In the genomic region with DNA sequence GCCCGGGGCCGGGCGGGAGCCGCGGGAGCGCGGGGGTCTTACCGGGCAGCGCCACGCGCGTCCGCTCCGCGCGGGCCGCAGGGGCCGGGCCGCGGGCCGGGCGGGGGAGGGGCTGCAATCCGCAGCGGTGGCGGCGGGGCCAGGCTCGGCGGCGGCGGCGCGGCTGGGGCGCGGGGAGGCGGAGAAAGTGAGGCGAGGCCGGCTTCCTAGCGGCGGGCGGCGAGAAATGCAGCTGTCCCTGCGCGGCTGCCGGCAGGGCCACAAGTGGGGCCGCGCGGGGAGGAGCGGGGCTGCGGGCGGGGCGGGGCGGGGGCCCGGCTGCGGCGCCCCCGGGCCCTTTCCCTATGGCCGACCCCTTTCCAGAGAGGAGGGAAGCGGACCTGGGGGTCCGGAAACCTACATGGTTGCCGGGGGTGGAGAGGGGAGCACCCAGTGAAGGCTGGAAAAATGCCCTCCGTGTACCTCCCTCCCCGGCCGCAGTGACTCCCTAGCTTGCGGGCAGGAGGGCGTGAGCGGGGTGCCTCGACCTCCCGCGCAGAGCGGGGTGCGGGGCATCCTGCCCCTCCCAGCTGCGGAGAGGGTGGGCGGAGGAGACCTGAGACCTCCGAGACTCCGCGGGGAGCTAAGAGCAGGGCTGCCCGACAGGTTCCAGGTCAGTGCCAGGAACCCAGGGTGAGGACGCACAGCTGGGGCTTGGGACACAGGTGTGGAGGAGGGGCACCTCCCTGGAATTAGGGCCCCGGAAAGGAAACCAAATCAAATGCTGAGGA, we compare ENCODE assay signal across 8 cellular contexts. TPM values are rescaled to one million over a fixed set of nuclear protein-coding genes. Genes with fewer than 3 reads are reported as not detected.
DNase-seq lines count a peak whose midpoint lies in the region; ATAC-seq, FAIRE-seq and TF ChIP-seq lines count a peak whose summit lies in the region.

A gene with protein sequence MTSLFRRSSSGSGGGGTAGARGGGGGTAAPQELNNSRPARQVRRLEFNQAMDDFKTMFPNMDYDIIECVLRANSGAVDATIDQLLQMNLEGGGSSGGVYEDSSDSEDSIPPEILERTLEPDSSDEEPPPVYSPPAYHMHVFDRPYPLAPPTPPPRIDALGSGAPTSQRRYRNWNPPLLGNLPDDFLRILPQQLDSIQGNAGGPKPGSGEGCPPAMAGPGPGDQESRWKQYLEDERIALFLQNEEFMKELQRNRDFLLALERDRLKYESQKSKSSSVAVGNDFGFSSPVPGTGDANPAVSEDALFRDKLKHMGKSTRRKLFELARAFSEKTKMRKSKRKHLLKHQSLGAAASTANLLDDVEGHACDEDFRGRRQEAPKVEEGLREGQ (minus strand): TSS at position 230 of the 770 bp plus-strand sequence. CDS start 69,848 bp downstream, outside the sequence.

- no peaks in the 10 kb centered on the region for H3K79me2 ChIP-seq in K562 (ENCODE audit: control insufficient read depth, insufficient read depth, low read length)

- in situ Hi-C loops in K562 (cut with MboI): no loop called here

- H3K9me1 ChIP-seq in K562 (ENCODE audit: control insufficient read depth, insufficient read depth, low read length): no peaks in the 10 kb centered on the region

- POLR2A ChIA-PET in K562 (lab: Yijun Ruan, JAX): interaction anchor here (0.7 to 0.8 kb wide), 3 partner anchors 11 to 84 kb away, joined by 3 to 4 read pairs (median 3); no protein-coding TSS in a partner anchor

- 5% methylated on average over 23 of the region's 79 CpGs for WGBS in K562 (ENCODE audit: insufficient coverage, low coverage, missing lambda C conversion rate)

- no peak for FAIRE-seq in K562 (lab: Jason Lieb, UNC)

- TF ChIP-seq RAD21 in K562 (CRISPR knock-in tag; conservative IDR thresholded peaks at IDR 0.05 in 1 of 2, IDR thresholded peaks at IDR 0.05 in 1 of 2): no peak

- TF ChIP-seq CTCF in K562 (IDR thresholded peaks at IDR 0.05 in 2 of 3, conservative IDR thresholded peaks at IDR 0.05 in 1 of 3; ENCODE audit: insufficient read depth in 2 of 3, low read depth in 1 of 3, low read length in 3 of 3): peak in 2 of 3 experiments; percentile 40 to 63; a peak in 4 of 6 replicates

- CTCF ChIA-PET in K562 (lab: Yijun Ruan, JAX; ENCODE audit: low intra/inter-chr PET ratio): no interaction called here

- no peak within 1 kb of the TSS for H3K27ac ChIP-seq in K562 (ENCODE audit: extremely low read depth, low read depth, low read length)

- no peak for TF ChIP-seq EP300 in K562 (IDR thresholded peaks at IDR 0.05; ENCODE audit: low read length)

- intact Hi-C loops in K562 (cut with micrococcal nuclease): no loop called here
- intact Hi-C loops in sciatic nerve (cut with DNase I): no loop called here

- H3K4me2 ChIP-seq in K562 (ENCODE audit: insufficient read depth, low read length): peak within 1 kb of the TSS; percentile 72

- H3K36me3 ChIP-seq in K562 (ENCODE audit: control insufficient read depth, insufficient read depth, low read length): no peaks in the 10 kb centered on the region

- H3K4me3 ChIP-seq in K562: peak within 1 kb of the TSS; percentile 55
- peak within 1 kb of the TSS; percentile 50 for H3K4me3 ChIP-seq in iPS-11a (ENCODE audit: low read depth, low read length)

- H3K27me3 ChIP-seq in K562 (ENCODE audit: control insufficient read depth in 2 of 2, insufficient read depth in 2 of 2, low read length in 2 of 2): peaks cover 21 to 40% of the 10 kb centered on the region in 2 experiments

- peak within 1 kb of the TSS in 1 of 2 experiments; percentile 87; a peak in 3 of 4 replicates for H3K9ac ChIP-seq in K562 (ENCODE audit: insufficient read depth in 1 of 2, low read depth in 2 of 2, low read length in 2 of 2)

- no peaks in the 10 kb centered on the region for H4K20me1 ChIP-seq in K562 (replicated peaks; ENCODE audit: control insufficient read depth, insufficient read depth, low read length)

- peak within 1 kb of the TSS; percentile 72 for H2AFZ ChIP-seq in K562 (ENCODE audit: low read depth, low read length)

- ATAC-seq in K562: peak; percentile 92
- ATAC-seq in sciatic nerve: peak; percentile 59

- no peak for TF ChIP-seq POLR2A in K562 (conservative IDR thresholded peaks at IDR 0.05)

- DNase-seq in NCI-H446 (lab: John Stamatoyannopoulos, UW) (peak; percentile 15 to 60), NCI-H446 treated with DMSO at 0.1 percent for 48 hours (lab: John Stamatoyannopoulos, UW) (no peak), LoVo (ENCODE audit: low spot score) (peak; percentile 78), T1000 (lab: John Stamatoyannopoulos, UW) (peak; percentile 54), K562 (ENCODE audit: extremely low read depth in 1 of 4, low spot score in 3 of 4) (peak; percentile 77 to 82 (median 80)), sciatic nerve (ENCODE audit: low spot score) (peak; percentile 90), NK-92 (lab: John Stamatoyannopoulos, UW; ENCODE audit: unreplicated experiment) (no peak)

- BruUV-seq in K562 (replicated peaks; lab: Mats Ljungman, UMichigan): no TSS peak

- H3K9me3 ChIP-seq in K562 (replicated peaks; ENCODE audit: control insufficient read depth, insufficient read depth, low read depth, low read length): no peaks in the 10 kb centered on the region

- peaks cover 14 to 17% of the 10 kb centered on the region in 2 experiments; a peak in 4 of 5 replicates for H3K4me1 ChIP-seq in K562 (replicated peaks in 1 of 2; ENCODE audit: control insufficient read depth in 2 of 2, insufficient read depth in 2 of 2, low read length in 2 of 2)

TF ChIP-seq in K562, 482 proteins besides CTCF, POLR2A, EP300 and RAD21 (continues in another document):
- 0 out of 2 replicates have a peak, but pooled peaks have one; percentile 19 for TF ChIP-seq ZNF766 (CRISPR knock-in tag; conservative IDR thresholded peaks at IDR 0.05)
- TF ChIP-seq RBM15 (IDR thresholded peaks at IDR 0.05; ENCODE audit: insufficient read depth, low read length): no peak
- TF ChIP-seq ZNF696 (CRISPR knock-in tag; conservative IDR thresholded peaks at IDR 0.05): no peak
- TF ChIP-seq, protein P1, sequence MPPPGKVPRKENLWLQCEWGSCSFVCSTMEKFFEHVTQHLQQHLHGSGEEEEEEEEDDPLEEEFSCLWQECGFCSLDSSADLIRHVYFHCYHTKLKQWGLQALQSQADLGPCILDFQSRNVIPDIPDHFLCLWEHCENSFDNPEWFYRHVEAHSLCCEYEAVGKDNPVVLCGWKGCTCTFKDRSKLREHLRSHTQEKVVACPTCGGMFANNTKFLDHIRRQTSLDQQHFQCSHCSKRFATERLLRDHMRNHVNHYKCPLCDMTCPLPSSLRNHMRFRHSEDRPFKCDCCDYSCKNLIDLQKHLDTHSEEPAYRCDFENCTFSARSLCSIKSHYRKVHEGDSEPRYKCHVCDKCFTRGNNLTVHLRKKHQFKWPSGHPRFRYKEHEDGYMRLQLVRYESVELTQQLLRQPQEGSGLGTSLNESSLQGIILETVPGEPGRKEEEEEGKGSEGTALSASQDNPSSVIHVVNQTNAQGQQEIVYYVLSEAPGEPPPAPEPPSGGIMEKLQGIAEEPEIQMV (tag; conservative IDR thresholded peaks at IDR 0.05; ENCODE audit: low read depth): no peak
- no peak for TF ChIP-seq ZNF551 (CRISPR knock-in tag; IDR thresholded peaks at IDR 0.05)
- TF ChIP-seq, protein P2, sequence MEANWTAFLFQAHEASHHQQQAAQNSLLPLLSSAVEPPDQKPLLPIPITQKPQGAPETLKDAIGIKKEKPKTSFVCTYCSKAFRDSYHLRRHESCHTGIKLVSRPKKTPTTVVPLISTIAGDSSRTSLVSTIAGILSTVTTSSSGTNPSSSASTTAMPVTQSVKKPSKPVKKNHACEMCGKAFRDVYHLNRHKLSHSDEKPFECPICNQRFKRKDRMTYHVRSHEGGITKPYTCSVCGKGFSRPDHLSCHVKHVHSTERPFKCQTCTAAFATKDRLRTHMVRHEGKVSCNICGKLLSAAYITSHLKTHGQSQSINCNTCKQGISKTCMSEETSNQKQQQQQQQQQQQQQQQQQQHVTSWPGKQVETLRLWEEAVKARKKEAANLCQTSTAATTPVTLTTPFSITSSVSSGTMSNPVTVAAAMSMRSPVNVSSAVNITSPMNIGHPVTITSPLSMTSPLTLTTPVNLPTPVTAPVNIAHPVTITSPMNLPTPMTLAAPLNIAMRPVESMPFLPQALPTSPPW (CRISPR knock-in tag; IDR thresholded peaks at IDR 0.05): peak; percentile 76
- TF ChIP-seq ZNF184 (CRISPR knock-in tag; IDR thresholded peaks at IDR 0.05): no peak
- no peak for TF ChIP-seq POLR2G (IDR thresholded peaks at IDR 0.05; ENCODE audit: low read depth, low read length)
- no peak for TF ChIP-seq BRF1 (IDR thresholded peaks at IDR 0.05; ENCODE audit: borderline replicate concordance, extremely low read depth, insufficient read length)
- TF ChIP-seq ZZZ3 (IDR thresholded peaks at IDR 0.05): no peak

RNA-seq across cellular contexts. Expression of the gene that starts here (rescaled TPM):
- total RNA-seq in K562 (2011; cell fraction: chromatin; rRNA removed; ENCODE audit: low replicate concordance): 3.9 and 5.6 TPM in 2 replicates
- 3.2 and 5.3 TPM in 2 replicates for total RNA-seq in K562 (2011; cell fraction: nucleolus; rRNA removed)
- total RNA-seq in K562 (2011; cell fraction: nucleoplasm; rRNA removed): 2.2 and 2.3 TPM in 2 replicates
- total RNA-seq in K562 (2014; rRNA removed) (0.33 and 1.5 TPM in 2 replicates), K562 (2014; rRNA removed; fragmentation: Illumina TruSeq; extraction: Trizol) (0.64 and 0.65 TPM in 2 replicates), K562 (2015; rRNA removed; fragmentation: Illumina TruSeq; extraction: Trizol) (0.62 and 0.94 TPM in 2 replicates), K562 (2021) (1.0 and 2.5 TPM in 2 replicates), sciatic nerve (44.3 TPM)
- polyA plus RNA-seq in K562 (2011; rRNA removed) (1.7 and 2.0 TPM in 2 replicates), K562 (2014; fragmentation: Illumina TruSeq; extraction: Trizol) (1.5 and 1.7 TPM in 2 replicates), K562 (2014; fragmentation: Nextera tagmentation; extraction: Ambion mirVana) (under 1 TPM in 1 of 2 experiments, not detected in 1; 0.20 TPM), K562 (2014; rRNA removed) (2.5 and 4.1 TPM in 2 replicates)
- polyA plus RNA-seq in K562 (2011; cell fraction: cytosol; rRNA removed): 1.6 and 1.8 TPM in 2 replicates
- 4.7 and 9.4 TPM in 2 replicates for polyA plus RNA-seq in K562 (2011; cell fraction: nucleus; rRNA removed)
- 0.42 and 2.3 TPM in 2 replicates for polyA plus RNA-seq in K562 (2012)
- polyA minus RNA-seq in K562 (2011; rRNA and poly(A)+ RNA removed): 0.75 and 1.4 TPM in 2 replicates
- polyA minus RNA-seq in K562 (2011; cell fraction: cytosol; rRNA and poly(A)+ RNA removed): 1.5 and 2.1 TPM in 2 replicates
- 1.6 and 1.7 TPM in 2 replicates for polyA minus RNA-seq in K562 (2011; cell fraction: nucleus; rRNA and poly(A)+ RNA removed)

Comparison
In these comparisons a context has a peak if more than half of its experiments do, and no peak if none do; other contexts are left out.
1. DNase-seq: peak in NCI-H446 (2 of 2), LoVo (single experiment), T1000 (single experiment), K562 (4 of 4) and sciatic nerve (single experiment); none in NCI-H446 treated with DMSO at 0.1 percent for 48 hours (single experiment) and NK-92 (single experiment).